In genomic region chr14:63598821-63599220, GRCh38 we compare ENCODE assay signal across 22 cellular contexts.
"Had no signal": no experiment of that assay in that cellular context is flagged by ENCODE, and none has a peak within 500 bp of the region (broad histone marks: within the 10 kb centered on the region; RNA-seq: fewer than 3 reads in every experiment).

No MANE protein-coding gene starts in this region.

- H3K4me1 ChIP-seq: neural progenitor cell, thyroid gland had no signal

- FAIRE-seq: endothelial cell of umbilical vein had no signal

- H3K27me3 ChIP-seq: neural progenitor cell, ovary, thyroid gland had no signal

- ATAC-seq: activated CD8-positive, alpha-beta T cell treated with anti-CD3 and anti-CD28 coated beads for 36 hours; activated T-helper 17 cell treated with anti-CD3 and anti-CD28 coated beads, Interleukin-2, amount 50 U/mL, for 72 hours; naive thymus-derived CD4-positive, alpha-beta T cell; sciatic nerve; stimulated activated memory B cell treated with anti-CD40 and anti-IgM and Interleukin-4, amounts not matched to agents 10 μg/mL and 1 μg/mL and 100 μg/mL, for 72 hours had no signal

- H3K4me3 ChIP-seq: neural progenitor cell, ovary, smooth muscle cell, thyroid gland had no signal

- H2AFZ ChIP-seq: neural progenitor cell had no signal

- H3K4me2 ChIP-seq: neural progenitor cell, smooth muscle cell had no signal

- DNase-seq: activated CD4-positive, alpha-beta T cell treated with anti-CD3 and anti-CD28 coated beads for 48 hours; activated CD4-positive, CD25-positive, alpha-beta regulatory T cell; activated CD8-positive, alpha-beta T cell treated with anti-CD3 and anti-CD28 coated beads for 36 hours; activated naive CD4-positive, alpha-beta T cell; activated naive CD8-positive, alpha-beta T cell treated with anti-CD3 and anti-CD28 coated beads, Interleukin-2, amount 10 ng/mL, durations not matched to agents 7 days and 5 days; activated T-cell treated with anti-CD3 and anti-CD28 coated beads, Interleukin-2, amount 50 U/mL, for 1 hour; cortex of kidney; effector CD4-positive, alpha-beta T cell; kidney glomerular epithelial cell; mesenchymal stem cell; naive thymus-derived CD4-positive, alpha-beta T cell; ovary; stimulated activated CD4-positive, alpha-beta T cell treated with anti-CD3 and anti-CD28 coated beads, Interleukin-4, amount 100 ng/mL, for 1 hour; T1000; thyroid gland had no signal

- H3K9me3 ChIP-seq: ovary, thyroid gland had no signal

- H3K9ac ChIP-seq: neural progenitor cell had no signal

- H3K27ac Mint-ChIP-seq: activated CD8-positive, alpha-beta T cell treated with anti-CD3 and anti-CD28 coated beads for 36 hours; activated naive CD8-positive, alpha-beta T cell treated with anti-CD3 and anti-CD28 coated beads, Interleukin-2, amount 10 ng/mL, durations not matched to agents 7 days and 5 days; activated T-helper 17 cell treated with anti-CD3 and anti-CD28 coated beads, Interleukin-2, amount 50 U/mL, for 72 hours; brain; naive thymus-derived CD4-positive, alpha-beta T cell; neural progenitor cell; stimulated activated memory B cell treated with anti-CD40 and anti-IgM and Interleukin-4, amounts not matched to agents 10 μg/mL and 1 μg/mL and 100 μg/mL, for 72 hours had no signal

- H3K36me3 ChIP-seq: ovary had no signal

- H3K27ac ChIP-seq: neural progenitor cell, ovary, thyroid gland had no signal

- H3K4me1 Mint-ChIP-seq: brain; neural progenitor cell; stimulated activated memory B cell treated with anti-CD40 and anti-IgM and Interleukin-4, amounts not matched to agents 10 μg/mL and 1 μg/mL and 100 μg/mL, for 72 hours had no signal

- H3K4me3 Mint-ChIP-seq: activated CD8-positive, alpha-beta T cell treated with anti-CD3 and anti-CD28 coated beads for 36 hours; activated naive CD8-positive, alpha-beta T cell treated with anti-CD3 and anti-CD28 coated beads, Interleukin-2, amount 10 ng/mL, durations not matched to agents 7 days and 5 days; activated T-helper 17 cell treated with anti-CD3 and anti-CD28 coated beads, Interleukin-2, amount 50 U/mL, for 72 hours; brain; naive thymus-derived CD4-positive, alpha-beta T cell; neural progenitor cell; stimulated activated memory B cell treated with anti-CD40 and anti-IgM and Interleukin-4, amounts not matched to agents 10 μg/mL and 1 μg/mL and 100 μg/mL, for 72 hours had no signal
